14 cellular contexts compared by ENCODE assay signal in genomic region chr5:33890147-33890546, GRCh38. TPM values are rescaled to one million over a fixed set of nuclear protein-coding genes. Genes with fewer than 3 reads are reported as not detected.
DNase-seq lines count a peak whose midpoint lies in the region; ATAC-seq and TF ChIP-seq lines count a peak whose summit lies in the region.
"Had no signal": no experiment of that assay in that cellular context is flagged by ENCODE, and none has a peak within 500 bp of the region (broad histone marks: within the 10 kb centered on the region; RNA-seq: fewer than 3 reads in every experiment).

No MANE protein-coding gene starts in this region.

- H3K14ac ChIP-seq in trophoblast cell (ENCODE audit: low read length) = no peak overlapping the region

- peaks cover 6% of the 10 kb centered on the region for H3K79me1 ChIP-seq in trophoblast cell (ENCODE audit: low read length)

- H2BK120ac ChIP-seq in trophoblast cell (ENCODE audit: insufficient read depth, low read length, poor library complexity) = no peak overlapping the region

- WGBS in trophoblast cell (ENCODE audit: extremely low coverage, insufficient coverage, insufficient read length) = no CpG with 5 or more reads among the region's 3 CpGs

- H2BK12ac ChIP-seq in trophoblast cell (ENCODE audit: low read length) = no peak overlapping the region

- no peak overlapping the region for H4K12ac ChIP-seq in trophoblast cell (ENCODE audit: low read depth, low read length)

- H3K4me1 ChIP-seq in SJCRH30 (peaks cover 7% of the 10 kb centered on the region; the same call in 1 of the 2 replicates), trophoblast cell (ENCODE audit: control insufficient read depth in 1 of 2, insufficient read depth in 2 of 2, low read length in 2 of 2) (peaks cover 6 to 13% of the 10 kb centered on the region in 2 experiments)

- ATAC-seq in GM19328 (IDR thresholded peaks at IDR 0.05; ENCODE audit: unreplicated experiment) = no peak
- ATAC-seq in HG02981 (IDR thresholded peaks at IDR 0.05; ENCODE audit: unreplicated experiment) = no peak
- ATAC-seq in GM21825 (IDR thresholded peaks at IDR 0.05; ENCODE audit: unreplicated experiment) = no peak
- ATAC-seq: left lobe of liver; stimulated activated naive CD8-positive, alpha-beta T cell treated with anti-CD3 and anti-CD28 coated beads, Interleukin-15, amount 100 ng/mL, for 72 hours had no signal

- no peak overlapping the region for H3K4ac ChIP-seq in trophoblast cell (ENCODE audit: low read depth, low read length)

- H2AFZ ChIP-seq in trophoblast cell (ENCODE audit: insufficient read depth, low read length, poor library complexity) = no peak overlapping the region

- no peak overlapping the region for H3K23ac ChIP-seq in trophoblast cell (ENCODE audit: low read length)

- no peak overlapping the region for H3K27ac ChIP-seq in SJCRH30
- H3K27ac ChIP-seq in trophoblast cell (ENCODE audit: low read depth, low read length) = no peak overlapping the region

- TF ChIP-seq CTCF in fibroblast of villous mesenchyme (IDR thresholded peaks at IDR 0.05; ENCODE audit: insufficient read depth, low read depth, low read length) = no peak

- H3K18ac ChIP-seq in trophoblast cell (ENCODE audit: low read length) = no peak overlapping the region

- H3K4me3 ChIP-seq in SJCRH30 (peak overlapping the region; percentile 70), fibroblast of villous mesenchyme (ENCODE audit: low read depth, low read length) (peak overlapping the region; percentile 67), trophoblast cell (ENCODE audit: low read depth, low read length) (no peak overlapping the region)

- H3K4me2 ChIP-seq in trophoblast cell (ENCODE audit: low read length) = peak overlapping the region; percentile 71

- H4K8ac ChIP-seq in trophoblast cell (ENCODE audit: low read depth, low read length) = no peak overlapping the region

- no peak overlapping the region for H3K9ac ChIP-seq in trophoblast cell (ENCODE audit: low read length)

- H2AK5ac ChIP-seq in trophoblast cell (ENCODE audit: low read length) = no peak overlapping the region

- H3K9me3 ChIP-seq in SJCRH30 (replicated peaks) (no peaks in the 10 kb centered on the region), trophoblast cell (ENCODE audit: insufficient read depth, low read depth, low read length) (no peaks in the 10 kb centered on the region)

- H3K36me3 ChIP-seq in SJCRH30 (peaks cover 2% of the 10 kb centered on the region; the same call in 1 of the 2 replicates), trophoblast cell (ENCODE audit: control insufficient read depth in 1 of 2, insufficient read depth in 2 of 2, low read length in 2 of 2) (no peaks in the 10 kb centered on the region)

- H2BK5ac ChIP-seq in trophoblast cell (ENCODE audit: low read depth, low read length, poor library complexity) = no peak overlapping the region

- H3K27me3 ChIP-seq in SJCRH30 = no peaks in the 10 kb centered on the region
- no peaks in the 10 kb centered on the region for H3K27me3 ChIP-seq in trophoblast cell (ENCODE audit: insufficient read depth, low read length)

- no peaks in the 10 kb centered on the region for H3K79me2 ChIP-seq in trophoblast cell (ENCODE audit: control insufficient read depth, insufficient read depth, low read length, poor library complexity)

- peak; percentile 29 for DNase-seq in ELR (ENCODE audit: low read depth)
- DNase-seq in SJCRH30 = peak in 1 of 2 experiments; percentile 9
- peak; percentile 45 for DNase-seq in fibroblast of villous mesenchyme (ENCODE audit: low read depth)
- no peak for DNase-seq in trophoblast cell
- DNase-seq in stimulated activated CD4-positive, alpha-beta T cell treated with anti-CD3 and anti-CD28 coated beads, Interleukin-2, amount 100 ng/mL, for 48 hours = no peak
- DNase-seq: activated naive CD8-positive, alpha-beta T cell treated with anti-CD3 and anti-CD28 coated beads, Interleukin-2, amount 10 ng/mL, durations not matched to agents 7 days and 5 days; CD4-positive, CD25-positive, alpha-beta regulatory T cell; KBM-7; NCI-H446 treated with DMSO at 0.1 percent for 48 hours; stimulated activated naive CD8-positive, alpha-beta T cell treated with anti-CD3 and anti-CD28 coated beads, Interleukin-15, amount 100 ng/mL, for 72 hours had no signal

- no peak overlapping the region for H4K91ac ChIP-seq in trophoblast cell (ENCODE audit: low read depth, low read length)

RNA-seq across cellular contexts. Expression of gene ADAMTS12, which starts 1.6 kb away (rescaled TPM):
- 16.8 and 17.5 TPM in 2 replicates for total RNA-seq in SJCRH30 (2014; rRNA removed; shearing (Covaris generic))
- 54.8 and 94.1 TPM in 2 replicates for total RNA-seq in fibroblast of villous mesenchyme
- polyA plus RNA-seq in trophoblast cell (2013) = 4.7 and 4.8 TPM in 2 replicates
- total RNA-seq: activated naive CD8-positive, alpha-beta T cell treated with anti-CD3 and anti-CD28 coated beads, Interleukin-2, amount 10 ng/mL, durations not matched to agents 7 days and 5 days; CD4-positive, CD25-positive, alpha-beta regulatory T cell had no signal
- polyA plus RNA-seq: CD4-positive, CD25-positive, alpha-beta regulatory T cell had no signal

RNA-seq across cellular contexts. Expression of gene RXFP3, which starts 46.0 kb away (rescaled TPM):
- not detected in 2 replicates for total RNA-seq in SJCRH30 (2014; rRNA removed; shearing (Covaris generic))
- under 0.01 TPM in 1 of 2 replicates, not detected in the other for total RNA-seq in fibroblast of villous mesenchyme
- not detected in 2 replicates for polyA plus RNA-seq in trophoblast cell (2013)
- total RNA-seq: activated naive CD8-positive, alpha-beta T cell treated with anti-CD3 and anti-CD28 coated beads, Interleukin-2, amount 10 ng/mL, durations not matched to agents 7 days and 5 days; CD4-positive, CD25-positive, alpha-beta regulatory T cell; left lobe of liver had no signal
- polyA plus RNA-seq: CD4-positive, CD25-positive, alpha-beta regulatory T cell had no signal

Comparison
In these comparisons a context has a peak if more than half of its experiments do, and no peak if none do; other contexts are left out.
1. DNase-seq: peak in ELR (single experiment) and fibroblast of villous mesenchyme (single experiment); none in trophoblast cell (0 of 2) and stimulated activated CD4-positive, alpha-beta T cell treated with anti-CD3 and anti-CD28 coated beads, Interleukin-2, amount 100 ng/mL, for 48 hours (0 of 2).